17 cellular contexts compared by ENCODE assay signal in the genomic region with DNA sequence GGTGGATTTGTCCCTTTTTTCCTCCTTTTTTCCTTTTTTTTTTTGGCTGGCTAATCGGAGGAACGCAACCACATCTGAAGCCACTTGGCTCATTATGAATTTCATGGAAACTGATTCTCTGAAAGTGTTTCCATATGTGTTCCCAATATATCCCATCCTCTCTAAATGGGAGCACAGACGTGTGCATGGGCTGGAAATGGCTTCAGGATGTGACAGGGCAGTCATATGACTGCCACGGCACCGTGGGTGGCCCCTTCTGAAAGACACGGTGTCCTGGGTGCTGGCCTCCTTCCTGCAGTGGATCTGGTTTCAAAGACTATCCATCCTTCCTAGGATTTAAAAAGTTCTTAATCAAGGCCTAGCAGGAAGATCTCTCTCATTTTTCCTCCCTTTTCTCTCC.
DNase-seq lines count a peak whose midpoint lies in the region; ATAC-seq and TF ChIP-seq lines count a peak whose summit lies in the region.
"Had no signal": no experiment of that assay in that cellular context is flagged by ENCODE, and none has a peak within 500 bp of the region (broad histone marks: within the 10 kb centered on the region; RNA-seq: fewer than 3 reads in every experiment).

No MANE protein-coding gene starts in this region.

- no peak overlapping the region for H3K4me3 Mint-ChIP-seq in CD8-positive, alpha-beta memory T cell
- H3K4me3 Mint-ChIP-seq in activated CD4-positive, alpha-beta T cell treated with anti-CD3 and anti-CD28 coated beads, Interleukin-2, amount 10 ng/mL, durations not matched to agents 7 days and 5 days: no peak overlapping the region
- H3K4me3 Mint-ChIP-seq: memory B cell had no signal

- TF ChIP-seq CTCF in fibroblast of pulmonary artery (IDR thresholded peaks at IDR 0.05; ENCODE audit: low read length, missing control alignments): no peak
- no peak for TF ChIP-seq CTCF in gastrocnemius medialis (IDR thresholded peaks at IDR 0.05 in 4 of 5, conservative IDR thresholded peaks at IDR 0.05 in 1 of 5)

- H3K4me1 ChIP-seq in CD8-positive, alpha-beta memory T cell (ENCODE audit: insufficient read depth, low read length): no peaks in the 10 kb centered on the region
- H3K4me1 ChIP-seq in gastrocnemius medialis: peaks cover 4 to 26% of the 10 kb centered on the region in 2 donors

- in situ Hi-C loops in gastrocnemius medialis (cut with MboI; ENCODE audit: low sequenced_read_pairs in 4 of 4): no loop called here

- H3K27me3 ChIP-seq in CD8-positive, alpha-beta memory T cell (ENCODE audit: insufficient read depth, low read length, poor library complexity, severe bottlenecking): no peaks in the 10 kb centered on the region
- H3K27me3 ChIP-seq in gastrocnemius medialis: no peaks in the 10 kb centered on the region
- H3K27me3 ChIP-seq: ovary had no signal

- H3K9me3 Mint-ChIP-seq in CD8-positive, alpha-beta memory T cell: no peaks in the 10 kb centered on the region
- H3K9me3 Mint-ChIP-seq in activated CD4-positive, alpha-beta T cell treated with anti-CD3 and anti-CD28 coated beads, Interleukin-2, amount 10 ng/mL, durations not matched to agents 7 days and 5 days: peaks cover 4% of the 10 kb centered on the region
- H3K9me3 Mint-ChIP-seq: memory B cell had no signal

- POLR2A ChIA-PET in CD8-positive, alpha-beta memory T cell (lab: Charles Lee): no interaction called here
- POLR2A ChIA-PET in activated CD4-positive, alpha-beta T cell treated with anti-CD3 and anti-CD28 coated beads, Interleukin-2, amount 10 ng/mL, durations not matched to agents 7 days and 5 days (lab: Charles Lee): no interaction called here

- no peak overlapping the region for H3K4me3 ChIP-seq in CD8-positive, alpha-beta memory T cell (ENCODE audit: low read length)
- H3K4me3 ChIP-seq in fibroblast of pulmonary artery (replicated peaks; ENCODE audit: low read depth, low read length): no peak overlapping the region
- no peak overlapping the region for H3K4me3 ChIP-seq in gastrocnemius medialis
- H3K4me3 ChIP-seq: ovary had no signal

- no peaks in the 10 kb centered on the region for H3K27me3 Mint-ChIP-seq in CD8-positive, alpha-beta memory T cell
- no peaks in the 10 kb centered on the region for H3K27me3 Mint-ChIP-seq in activated CD4-positive, alpha-beta T cell treated with anti-CD3 and anti-CD28 coated beads, Interleukin-2, amount 10 ng/mL, durations not matched to agents 7 days and 5 days
- H3K27me3 Mint-ChIP-seq: memory B cell had no signal

- DNase-seq in CD8-positive, alpha-beta memory T cell: no peak
- DNase-seq in NCI-H526 (lab: John Stamatoyannopoulos, UW): peak; percentile 31 to 46
- peak; percentile 13 for DNase-seq in fibroblast of pulmonary artery (ENCODE audit: low read depth)
- peak; percentile 53 to 70 for DNase-seq in gastrocnemius medialis
- no peak for DNase-seq in NCI-H2029 treated with DMSO at 0.1 percent for 48 hours (lab: John Stamatoyannopoulos, UW)
- no peak for DNase-seq in activated CD4-positive, alpha-beta T cell treated with anti-CD3 and anti-CD28 coated beads, Interleukin-2, amount 10 ng/mL, durations not matched to agents 7 days and 5 days
- no peak for DNase-seq in superior temporal gyrus (ENCODE audit: extremely low spot score)
- DNase-seq: activated CD4-positive, CD25-positive, alpha-beta regulatory T cell treated with anti-CD3 and anti-CD28 coated beads, Interleukin-2, amount 50 U/mL, for 72 hours; activated T-cell treated with anti-CD3 and anti-CD28 coated beads, Interleukin-2, amount 50 U/mL, for 1 hour; amygdala; cortex of kidney; NCI-H1048; NCI-H2227 treated with DMSO at 0.1 percent for 48 hours; ovary had no signal

- intact Hi-C loops in gastrocnemius medialis (cut with DNase I; ENCODE audit: low total_unique reads): no loop called here

- no peak for TF ChIP-seq POLR2A in gastrocnemius medialis (IDR thresholded peaks at IDR 0.05)

- ATAC-seq in gastrocnemius medialis (peak; percentile 87 to 88), HG02981 (IDR thresholded peaks at IDR 0.05; ENCODE audit: unreplicated experiment) (no peak)

- H3K36me3 Mint-ChIP-seq in CD8-positive, alpha-beta memory T cell: peaks cover 11 to 21% (median 15%) of the 10 kb centered on the region in 3 donors
- peaks cover 17% of the 10 kb centered on the region for H3K36me3 Mint-ChIP-seq in activated CD4-positive, alpha-beta T cell treated with anti-CD3 and anti-CD28 coated beads, Interleukin-2, amount 10 ng/mL, durations not matched to agents 7 days and 5 days (ENCODE audit: low read depth)
- H3K36me3 Mint-ChIP-seq: memory B cell had no signal

- H3K36me3 ChIP-seq in CD8-positive, alpha-beta memory T cell (ENCODE audit: insufficient read depth, low read length): no peaks in the 10 kb centered on the region
- no peaks in the 10 kb centered on the region for H3K36me3 ChIP-seq in gastrocnemius medialis
- H3K36me3 ChIP-seq: ovary had no signal

- no peaks in the 10 kb centered on the region for H3K9me3 ChIP-seq in CD8-positive, alpha-beta memory T cell (ENCODE audit: low read length)
- no peaks in the 10 kb centered on the region for H3K9me3 ChIP-seq in gastrocnemius medialis
- H3K9me3 ChIP-seq: ovary had no signal

- no peak overlapping the region for H3K27ac ChIP-seq in CD8-positive, alpha-beta memory T cell (ENCODE audit: low read depth, low read length)
- H3K27ac ChIP-seq in gastrocnemius medialis: peak overlapping the region; percentile 33 to 64 (median 54)
- H3K27ac ChIP-seq: C4-2B, ovary had no signal

- H3K27ac Mint-ChIP-seq in CD8-positive, alpha-beta memory T cell: peak overlapping the region in 5 of 8 donors; percentile 11 to 77 (median 42)
- no peak overlapping the region for H3K27ac Mint-ChIP-seq in activated CD4-positive, alpha-beta T cell treated with anti-CD3 and anti-CD28 coated beads, Interleukin-2, amount 10 ng/mL, durations not matched to agents 7 days and 5 days
- H3K27ac Mint-ChIP-seq: memory B cell had no signal

- peaks cover 0 to 55% (median 30%) of the 10 kb centered on the region in 3 donors for H3K4me1 Mint-ChIP-seq in CD8-positive, alpha-beta memory T cell
- H3K4me1 Mint-ChIP-seq in activated CD4-positive, alpha-beta T cell treated with anti-CD3 and anti-CD28 coated beads, Interleukin-2, amount 10 ng/mL, durations not matched to agents 7 days and 5 days: peaks cover 11% of the 10 kb centered on the region
- H3K4me1 Mint-ChIP-seq: memory B cell had no signal

- CTCF ChIA-PET in CD8-positive, alpha-beta memory T cell (lab: Charles Lee): no interaction called here
- CTCF ChIA-PET in activated CD4-positive, alpha-beta T cell treated with anti-CD3 and anti-CD28 coated beads, Interleukin-2, amount 10 ng/mL, durations not matched to agents 7 days and 5 days (lab: Charles Lee): interaction anchor here (0.6 to 0.9 kb wide), 2 partner anchors 18 to 73 kb away, joined by 4 to 8 read pairs; no protein-coding TSS in a partner anchor

Comparison
In these comparisons a context has a peak if more than half of its experiments do, and no peak if none do; other contexts are left out.
1. DNase-seq: peak in NCI-H526 (2 of 2), fibroblast of pulmonary artery (single experiment) and gastrocnemius medialis (2 of 2); none in CD8-positive, alpha-beta memory T cell (0 of 5), NCI-H2029 treated with DMSO at 0.1 percent for 48 hours (single experiment), activated CD4-positive, alpha-beta T cell treated with anti-CD3 and anti-CD28 coated beads, Interleukin-2, amount 10 ng/mL, durations not matched to agents 7 days and 5 days (single experiment) and superior temporal gyrus (single experiment).